Comparison of ENCODE assay signal across 8 cellular contexts in genomic region chr1:89987170-89987819, GRCh38. TPM values are rescaled to one million over a fixed set of nuclear protein-coding genes. Genes with fewer than 3 reads are reported as not detected.
DNase-seq lines count a peak whose midpoint lies in the region; ATAC-seq, FAIRE-seq and TF ChIP-seq lines count a peak whose summit lies in the region.

No MANE protein-coding gene starts in this region.

- H3K79me2 ChIP-seq in mammary epithelial cell (ENCODE audit: insufficient read depth, low read length) = no peaks in the 10 kb centered on the region

- ATAC-seq in HG02884 (IDR thresholded peaks at IDR 0.05; ENCODE audit: unreplicated experiment) = peak; percentile 74

- H3K27ac ChIP-seq in 22Rv1 (no peak overlapping the region), mammary epithelial cell (ENCODE audit: insufficient read depth, low read depth, low read length) (no peak overlapping the region)

- dilution Hi-C loops in mammary epithelial cell (cut with HindIII; ENCODE audit: low sequenced_read_pairs) = loop anchor here (5.0 kb wide), 2 partner anchors 85 to 105 kb away; no protein-coding TSS in a partner anchor

- CTCF ChIA-PET in mammary epithelial cell (lab: Charles Lee; ENCODE audit: low non-redundant PET) = no interaction called here

- H2AFZ ChIP-seq in mammary epithelial cell (ENCODE audit: low read depth, low read length) = peak overlapping the region; percentile 39

- FAIRE-seq in islet of Langerhans (lab: Jason Lieb, UNC) = peak; percentile 100

- H3K4me3 ChIP-seq in mammary epithelial cell (replicated peaks in 1 of 3; ENCODE audit: insufficient read depth in 1 of 3, low read depth in 2 of 3, low read length in 3 of 3) = no peak overlapping the region

- intact Hi-C loops in mammary epithelial cell (cut with micrococcal nuclease) = loop anchor here (1.0 to 5.0 kb wide), 6 partner anchors 34 to 354 kb away; partner anchors contain the start of genes LRRC8C and LRRC8D

- H3K4me2 ChIP-seq in mammary epithelial cell (ENCODE audit: insufficient read depth, low read depth, low read length) = no peak overlapping the region

- no peaks in the 10 kb centered on the region for H3K9me3 ChIP-seq in mammary epithelial cell (replicated peaks; ENCODE audit: insufficient read depth, low read length)

- H4K20me1 ChIP-seq in mammary epithelial cell (ENCODE audit: insufficient read depth, low read length) = no peaks in the 10 kb centered on the region

- H3K36me3 ChIP-seq in mammary epithelial cell (ENCODE audit: insufficient read depth, low read length) = no peaks in the 10 kb centered on the region

- no TSS peak for BruUV-seq in mammary epithelial cell (replicated peaks; lab: Mats Ljungman, UMichigan)

- no peaks in the 10 kb centered on the region for H3K27me3 ChIP-seq in mammary epithelial cell (ENCODE audit: insufficient read depth, low read length)

- peaks cover 20% of the 10 kb centered on the region for H3K4me1 ChIP-seq in mammary epithelial cell (ENCODE audit: insufficient read depth, low read length)

- in situ Hi-C loops in mammary epithelial cell (cut with MboI; ENCODE audit: low sequenced_read_pairs in 2 of 2) = loop anchor here (5.0 to 25.0 kb wide), 3 partner anchors 180 to 350 kb away; partner anchors contain the start of gene LRRC8C (in 2 of the 2)

- TF ChIP-seq CTCF in 22Rv1 (IDR thresholded peaks at IDR 0.05) = peak; percentile 84
- TF ChIP-seq CTCF in GM12872 (IDR thresholded peaks at IDR 0.05; ENCODE audit: insufficient read depth, low read depth, low read length) = peak; percentile 79
- TF ChIP-seq CTCF in mammary epithelial cell (conservative IDR thresholded peaks at IDR 0.05 in 1 of 2, IDR thresholded peaks at IDR 0.05 in 1 of 2; ENCODE audit: extremely low read depth in 1 of 2, insufficient read depth in 1 of 2, low read depth in 1 of 2, low read length in 2 of 2) = peak; percentile 81 to 82

- no peak overlapping the region for H3K9ac ChIP-seq in mammary epithelial cell (ENCODE audit: insufficient read depth, low read length)

- DNase-seq in NCI-H1694 (lab: John Stamatoyannopoulos, UW) (peak; percentile 86), SW480 (ENCODE audit: low spot score) (peak; percentile 65), mammary epithelial cell (peak; percentile 66)
- DNase-seq in stimulated activated CD8-positive, alpha-beta memory T cell treated with anti-CD3 and anti-CD28 coated beads, Interleukin-12 subunit alpha, Interleukin-12 subunit beta, amount 100 ng/mL, for 1 hour (ENCODE audit: low read depth) = peak; percentile 31

- WGBS in mammary epithelial cell (ENCODE audit: low coverage, missing lambda C conversion rate) = 0% methylated on average over 3 of the region's 3 CpGs

RNA-seq across cellular contexts. Expression of gene ZNF326, which starts 7.6 kb away (rescaled TPM):
- 10 to 100 TPM; 12.7 to 26.8 TPM for total RNA-seq in mammary epithelial cell
- polyA plus RNA-seq in mammary epithelial cell = 8.6 TPM
- 7.4 TPM for polyA minus RNA-seq in mammary epithelial cell

Comparison
In these comparisons a context has a peak if more than half of its experiments do, and no peak if none do; other contexts are left out.
1. DNase-seq: peak in every context shown above with its lines; median percentile 86 in NCI-H1694; 66 in mammary epithelial cell; 65 in SW480; 31 in stimulated activated CD8-positive, alpha-beta memory T cell treated with anti-CD3 and anti-CD28 coated beads, Interleukin-12 subunit alpha, Interleukin-12 subunit beta, amount 100 ng/mL, for 1 hour.